17 cellular contexts compared by ENCODE assay signal in the genomic region with DNA sequence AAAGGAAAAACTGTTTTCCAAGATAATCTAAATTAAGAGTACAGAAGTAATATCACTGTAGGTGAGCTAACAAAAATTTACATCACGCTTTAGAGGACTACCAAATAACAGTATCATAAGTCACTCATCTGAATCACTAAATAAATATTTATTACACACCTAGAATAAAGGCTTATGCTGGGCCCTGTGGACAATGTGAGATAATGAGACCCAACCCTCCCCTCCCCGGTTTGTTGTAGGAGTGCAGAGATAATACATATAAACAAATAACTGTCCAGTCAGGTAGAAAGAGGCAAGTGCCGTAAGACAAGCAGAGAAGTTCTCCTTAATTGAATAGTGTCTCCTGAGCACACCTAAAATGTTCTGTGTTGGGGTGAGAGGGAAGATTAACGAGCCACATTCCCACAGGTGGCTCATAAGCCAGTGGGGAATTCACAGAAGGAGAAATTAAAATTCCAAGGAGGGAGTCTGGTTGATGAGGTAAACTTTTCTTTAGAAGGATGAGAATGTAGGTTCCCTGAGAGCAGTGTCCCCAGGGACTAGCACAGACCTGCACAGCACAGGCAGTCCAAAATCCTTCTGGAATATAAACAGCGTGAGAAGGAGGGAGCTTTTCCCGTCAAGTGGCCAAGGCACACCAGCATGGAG.
A peak's percentile ranks its signal among the peaks of the same experiment; 100 is the strongest.
DNase-seq lines count a peak whose midpoint lies in the region; ATAC-seq and TF ChIP-seq lines count a peak whose summit lies in the region.
"Had no signal": no experiment of that assay in that cellular context is flagged by ENCODE, and none has a peak within 500 bp of the region (broad histone marks: within the 10 kb centered on the region; RNA-seq: fewer than 3 reads in every experiment).

No MANE protein-coding gene starts in this region.

- POLR2A ChIA-PET in RWPE1 (lab: Yijun Ruan, JAX; ENCODE audit: low non-redundant PET) = no interaction called here

- H3K36me3 Mint-ChIP-seq in activated naive CD8-positive, alpha-beta T cell treated with anti-CD3 and anti-CD28 coated beads, Interleukin-2, amount 50 U/mL, for 24 hours (ENCODE audit: low read depth) = no peaks in the 10 kb centered on the region
- no peaks in the 10 kb centered on the region for H3K36me3 Mint-ChIP-seq in activated naive CD8-positive, alpha-beta T cell treated with anti-CD3 and anti-CD28 coated beads for 36 hours

- H3K36me3 ChIP-seq in thyroid gland = no peaks in the 10 kb centered on the region

- H3K27ac ChIP-seq in RWPE1 = no peak overlapping the region
- peak overlapping the region; percentile 92 for H3K27ac ChIP-seq in foreskin keratinocyte
- peak overlapping the region in 2 of 3 donors; percentile 19 to 44 for H3K27ac ChIP-seq in thyroid gland
- H3K27ac ChIP-seq: KMS-11 had no signal

- CTCF ChIA-PET in RWPE1 (lab: Yijun Ruan, JAX) = interaction anchor here (1.0 kb wide), 1 partner anchor 9 kb away, joined by 3 read pairs; no protein-coding TSS in a partner anchor

- no peak for TF ChIP-seq POLR2A in thyroid gland (IDR thresholded peaks at IDR 0.05)

- no peak overlapping the region for H3K4me3 ChIP-seq in thyroid gland (replicated peaks in 1 of 3)
- H3K4me3 ChIP-seq: GM12878 had no signal

- WGBS in thyroid gland, 2 donors = 92 to 96% methylated on average over 6 of the region's 6 CpGs

- TF ChIP-seq CTCF in RWPE1 (conservative IDR thresholded peaks at IDR 0.05; ENCODE audit: low read depth) (no peak), foreskin keratinocyte (conservative IDR thresholded peaks at IDR 0.05) (no peak), thyroid gland (IDR thresholded peaks at IDR 0.05) (no peak)

- H3K27me3 ChIP-seq in foreskin keratinocyte (no peaks in the 10 kb centered on the region), thyroid gland (no peaks in the 10 kb centered on the region)

- no peak overlapping the region for H3K4me3 Mint-ChIP-seq in activated naive CD8-positive, alpha-beta T cell treated with anti-CD3 and anti-CD28 coated beads, Interleukin-2, amount 50 U/mL, for 24 hours
- no peak overlapping the region for H3K4me3 Mint-ChIP-seq in activated naive CD8-positive, alpha-beta T cell treated with anti-CD3 and anti-CD28 coated beads for 36 hours
- H3K4me3 Mint-ChIP-seq: endodermal cell; naive thymus-derived CD8-positive, alpha-beta T cell; stimulated activated naive CD8-positive, alpha-beta T cell treated with anti-CD3 and anti-CD28 coated beads, Interleukin-15, amount 100 ng/mL, for 72 hours had no signal

- DNase-seq in activated naive CD8-positive, alpha-beta T cell treated with anti-CD3 and anti-CD28 coated beads, Interleukin-2, amount 50 U/mL, for 24 hours = no peak
- DNase-seq in activated naive CD8-positive, alpha-beta T cell treated with anti-CD3 and anti-CD28 coated beads for 36 hours = no peak
- DNase-seq in RWPE1 (ENCODE audit: low spot score) (peak; percentile 57), foreskin keratinocyte (peak; percentile 82 to 90), thyroid gland (no peak)
- DNase-seq: activated effector memory CD4-positive, alpha-beta T cell treated with Interleukin-2 at 50 U/mL for 16 hours; Caco-2; endodermal cell; naive thymus-derived CD8-positive, alpha-beta T cell; NCI-H1092; NCI-H446 treated with DMSO at 0.1 percent for 48 hours; stimulated activated naive CD8-positive, alpha-beta T cell treated with anti-CD3 and anti-CD28 coated beads, Interleukin-15, amount 100 ng/mL, for 72 hours had no signal

- H3K4me1 Mint-ChIP-seq in activated naive CD8-positive, alpha-beta T cell treated with anti-CD3 and anti-CD28 coated beads, Interleukin-2, amount 50 U/mL, for 24 hours = peaks cover 33% of the 10 kb centered on the region
- peaks cover 23% of the 10 kb centered on the region for H3K4me1 Mint-ChIP-seq in activated naive CD8-positive, alpha-beta T cell treated with anti-CD3 and anti-CD28 coated beads for 36 hours
- H3K4me1 Mint-ChIP-seq: naive thymus-derived CD8-positive, alpha-beta T cell had no signal

- no peaks in the 10 kb centered on the region for H3K27me3 Mint-ChIP-seq in activated naive CD8-positive, alpha-beta T cell treated with anti-CD3 and anti-CD28 coated beads, Interleukin-2, amount 50 U/mL, for 24 hours
- peaks cover 3% of the 10 kb centered on the region for H3K27me3 Mint-ChIP-seq in activated naive CD8-positive, alpha-beta T cell treated with anti-CD3 and anti-CD28 coated beads for 36 hours
- H3K27me3 Mint-ChIP-seq: naive thymus-derived CD8-positive, alpha-beta T cell; stimulated activated naive CD8-positive, alpha-beta T cell treated with anti-CD3 and anti-CD28 coated beads, Interleukin-15, amount 100 ng/mL, for 72 hours had no signal

- no peaks in the 10 kb centered on the region for H3K9me3 ChIP-seq in thyroid gland
- H3K9me3 ChIP-seq: Caco-2 had no signal

- ATAC-seq in activated naive CD8-positive, alpha-beta T cell treated with anti-CD3 and anti-CD28 coated beads, Interleukin-2, amount 50 U/mL, for 24 hours = no peak
- ATAC-seq in foreskin keratinocyte (peak; percentile 81), HG02840 (IDR thresholded peaks at IDR 0.05; ENCODE audit: low FRiP score, unreplicated experiment) (no peak), HG03520 (IDR thresholded peaks at IDR 0.05; ENCODE audit: unreplicated experiment) (no peak), GM18907 (IDR thresholded peaks at IDR 0.05; ENCODE audit: unreplicated experiment) (no peak)
- ATAC-seq: GM12878; naive thymus-derived CD8-positive, alpha-beta T cell had no signal

- H3K4me1 ChIP-seq in foreskin keratinocyte (peaks cover 43% of the 10 kb centered on the region), thyroid gland (peaks cover 19 to 30% of the 10 kb centered on the region in 2 donors)
- H3K4me1 ChIP-seq: Caco-2 had no signal

- H3K27ac Mint-ChIP-seq in activated naive CD8-positive, alpha-beta T cell treated with anti-CD3 and anti-CD28 coated beads, Interleukin-2, amount 50 U/mL, for 24 hours = peak overlapping the region; percentile 52
- H3K27ac Mint-ChIP-seq in activated naive CD8-positive, alpha-beta T cell treated with anti-CD3 and anti-CD28 coated beads for 36 hours = no peak overlapping the region
- H3K27ac Mint-ChIP-seq: endodermal cell; naive thymus-derived CD8-positive, alpha-beta T cell had no signal

- intact Hi-C loops in thyroid gland (cut with DNase I) = no loop called here

- H3K9me3 Mint-ChIP-seq in activated naive CD8-positive, alpha-beta T cell treated with anti-CD3 and anti-CD28 coated beads, Interleukin-2, amount 50 U/mL, for 24 hours = no peaks in the 10 kb centered on the region
- H3K9me3 Mint-ChIP-seq in activated naive CD8-positive, alpha-beta T cell treated with anti-CD3 and anti-CD28 coated beads for 36 hours = peaks cover 2% of the 10 kb centered on the region
- H3K9me3 Mint-ChIP-seq: naive thymus-derived CD8-positive, alpha-beta T cell; stimulated activated naive CD8-positive, alpha-beta T cell treated with anti-CD3 and anti-CD28 coated beads, Interleukin-15, amount 100 ng/mL, for 72 hours had no signal

Comparison
In these comparisons a context has a peak if more than half of its experiments do, and no peak if none do; other contexts are left out.
1. DNase-seq: peak in RWPE1 (single experiment) and foreskin keratinocyte (2 of 2); none in activated naive CD8-positive, alpha-beta T cell treated with anti-CD3 and anti-CD28 coated beads, Interleukin-2, amount 50 U/mL, for 24 hours (single experiment), activated naive CD8-positive, alpha-beta T cell treated with anti-CD3 and anti-CD28 coated beads for 36 hours (single experiment) and thyroid gland (0 of 2).